25 cellular contexts compared by ENCODE assay signal in the genomic region with DNA sequence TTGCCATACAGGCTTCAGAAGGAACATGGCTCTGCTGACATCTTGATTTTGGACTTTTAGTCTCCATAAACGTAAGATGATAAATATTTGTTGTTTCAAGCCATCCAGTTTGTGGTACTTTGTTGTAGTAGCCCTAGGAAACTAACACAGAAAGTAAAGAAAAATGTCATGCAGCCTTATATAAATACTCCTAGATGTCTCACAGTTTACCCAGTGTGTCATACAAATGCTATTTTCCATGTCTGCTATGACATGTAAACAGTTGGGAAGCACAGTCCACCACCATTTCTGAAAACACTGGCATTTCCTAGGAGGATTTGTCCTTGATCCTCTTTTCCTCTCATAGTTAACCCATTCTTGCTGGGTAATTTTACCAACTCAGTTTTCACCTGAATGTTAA. TPM values are rescaled to one million over a fixed set of nuclear protein-coding genes. Genes with fewer than 3 reads are reported as not detected.
DNase-seq lines count a peak whose midpoint lies in the region; ATAC-seq and TF ChIP-seq lines count a peak whose summit lies in the region.
"Had no signal": no experiment of that assay in that cellular context is flagged by ENCODE, and none has a peak within 500 bp of the region (broad histone marks: within the 10 kb centered on the region; RNA-seq: fewer than 3 reads in every experiment).

No MANE protein-coding gene starts in this region.

- H3K4ac ChIP-seq in IMR-90 (ENCODE audit: low read depth, low read length) (peak overlapping the region; percentile 59), mesenchymal stem cell (ENCODE audit: low read depth in 1 of 2, low read length in 2 of 2) (no peak overlapping the region)

- DNase-seq in EH (ENCODE audit: low read depth), result peak; percentile 7
- DNase-seq in IMR-90, result peak; percentile 63
- peak; percentile 62 for DNase-seq in epithelial cell of esophagus (ENCODE audit: low read depth)
- DNase-seq in mesenchymal stem cell, result peak; percentile 64
- no peak for DNase-seq in activated CD4-positive, alpha-beta T cell treated with anti-CD3 and anti-CD28 coated beads for 48 hours
- DNase-seq in DMS 273 (lab: John Stamatoyannopoulos, UW; ENCODE audit: unreplicated experiment), result no peak
- DNase-seq in midbrain (lab: John Stamatoyannopoulos, UW), result no peak
- DNase-seq: DND-41, GDM1, H7, NCI-H1417, NCI-H187 treated with DMSO at 0.1 percent for 48 hours, NCI-H2107, NCI-H446 treated with DMSO at 0.1 percent for 48 hours, NCI-H526 treated with DMSO at 0.1 percent for 48 hours, OCI-M1, SHP77, SW 1271 had no signal

- WGBS in IMR-90 (ENCODE audit: extremely low coverage in 2 of 2, insufficient read length in 1 of 2), 2 experiments, result no CpG with 5 or more reads among the region's 1 CpG
- WGBS in mesenchymal stem cell, result no CpG with 5 or more reads among the region's 1 CpG

- peak overlapping the region; percentile 35 for H3K23ac ChIP-seq in IMR-90 (ENCODE audit: low read depth, low read length)
- no peak overlapping the region for H3K23ac ChIP-seq in mesenchymal stem cell (ENCODE audit: low read length in 2 of 2)

- BruUV-seq in IMR-90 (replicated peaks; lab: Mats Ljungman, UMichigan), result no TSS peak

- no peak overlapping the region for H2BK15ac ChIP-seq in IMR-90 (ENCODE audit: low read depth, low read length)
- H2BK15ac ChIP-seq in mesenchymal stem cell (ENCODE audit: low read depth, poor library complexity, severe bottlenecking), result no peak overlapping the region

- H3K18ac ChIP-seq in IMR-90 (ENCODE audit: low read depth, low read length), result peak overlapping the region; percentile 50; the same call in 1 of the 2 replicates
- H3K18ac ChIP-seq in mesenchymal stem cell (ENCODE audit: low read depth in 1 of 2, low read length in 2 of 2), result no peak overlapping the region

- H2BK12ac ChIP-seq in mesenchymal stem cell (ENCODE audit: low read length in 2 of 2), result no peak overlapping the region

- CTCF ChIA-PET in IMR-90 (lab: Yijun Ruan, JAX), result interaction anchor here (1.7 kb wide), 1 partner anchor 22 kb away, joined by 3 read pairs; no protein-coding TSS in a partner anchor

- H3K27me3 ChIP-seq in IMR-90 (ENCODE audit: control insufficient read depth, insufficient read depth, low read length) (no peaks in the 10 kb centered on the region), mesenchymal stem cell (ENCODE audit: control insufficient read depth in 1 of 2, insufficient read depth in 1 of 2, low read length in 2 of 2) (peaks cover 0 to 2% of the 10 kb centered on the region in 2 experiments)

- H2AFZ ChIP-seq in IMR-90 (replicated peaks; ENCODE audit: low read length, poor library complexity) (no peak overlapping the region), mesenchymal stem cell (ENCODE audit: low read depth, low read length) (no peak overlapping the region)

- H3K27ac ChIP-seq in IMR-90 (ENCODE audit: insufficient read depth, low read length) (no peak overlapping the region), mesenchymal stem cell (ENCODE audit: low read length, poor library complexity, severe bottlenecking) (no peak overlapping the region)
- H3K27ac ChIP-seq: C4-2B, HL-60, KMS-11, SK-N-MC had no signal

- H3K36me3 ChIP-seq in IMR-90 (ENCODE audit: control insufficient read depth, insufficient read depth, low read length) (no peaks in the 10 kb centered on the region), mesenchymal stem cell (ENCODE audit: control insufficient read depth in 1 of 2, insufficient read depth in 2 of 2, low read depth in 1 of 2, low read length in 2 of 2) (no peaks in the 10 kb centered on the region)

- in situ Hi-C loops in IMR-90 (cut with MboI; ENCODE audit: low sequenced_read_pairs), result no loop called here

- TF ChIP-seq CTCF in IMR-90 (conservative IDR thresholded peaks at IDR 0.05; ENCODE audit: low read depth, low read length) (no peak), epithelial cell of esophagus (IDR thresholded peaks at IDR 0.05; ENCODE audit: insufficient read depth, low read depth, low read length, missing control alignments) (no peak)

- H2AK5ac ChIP-seq in IMR-90 (ENCODE audit: low read depth, low read length) (0 out of 2 replicates have a peak overlapping the region, but pooled peaks have one; percentile 7), mesenchymal stem cell (ENCODE audit: low read length, severe bottlenecking) (no peak overlapping the region)

- H2AK9ac ChIP-seq in IMR-90 (replicated peaks; ENCODE audit: low read depth, low read length, poor library complexity), result no peak overlapping the region

- no peaks in the 10 kb centered on the region for H3K9me3 ChIP-seq in IMR-90 (ENCODE audit: control insufficient read depth, insufficient read depth, low read length)
- no peaks in the 10 kb centered on the region for H3K9me3 ChIP-seq in mesenchymal stem cell (ENCODE audit: control insufficient read depth, low read length)

- H4K8ac ChIP-seq in IMR-90 (ENCODE audit: low read depth in 2 of 2, low read length in 2 of 2), result no peak overlapping the region
- no peak overlapping the region for H4K8ac ChIP-seq in mesenchymal stem cell (ENCODE audit: low read length)

- no peak overlapping the region for H3K56ac ChIP-seq in IMR-90 (ENCODE audit: extremely low read depth, insufficient read depth, low read length)

- POLR2A ChIA-PET in IMR-90 (lab: Charles Lee; ENCODE audit: unreplicated experiment), result no interaction called here

- H2BK120ac ChIP-seq in IMR-90 (ENCODE audit: low read depth, low read length), result peak overlapping the region; percentile 55; the same call in 1 of the 2 replicates
- H2BK120ac ChIP-seq in mesenchymal stem cell (ENCODE audit: low read depth, low read length), result no peak overlapping the region

- no peaks in the 10 kb centered on the region for H3K79me1 ChIP-seq in IMR-90 (ENCODE audit: low read depth in 1 of 2, low read length in 2 of 2)
- H3K79me1 ChIP-seq in mesenchymal stem cell (replicated peaks; ENCODE audit: low read length, poor library complexity, severe bottlenecking), result no peaks in the 10 kb centered on the region

- TF ChIP-seq POLR2A in IMR-90 (IDR thresholded peaks at IDR 0.05; ENCODE audit: low read depth, low read length), result no peak

- H3K4me2 ChIP-seq in IMR-90 (ENCODE audit: low read depth, low read length), result no peak overlapping the region; the same call in 1 of the 2 replicates
- H3K4me2 ChIP-seq in mesenchymal stem cell (ENCODE audit: low read length, poor library complexity, severe bottlenecking), result no peak overlapping the region
- H3K4me2 ChIP-seq: KMS-11 had no signal

- H3K14ac ChIP-seq in IMR-90 (replicated peaks; ENCODE audit: low read depth, low read length), result peak overlapping the region; percentile 41; the same call in 1 of the 2 replicates
- no peak overlapping the region for H3K14ac ChIP-seq in mesenchymal stem cell (ENCODE audit: low read length in 2 of 2)

- H3K4me3 ChIP-seq in IMR-90 (ENCODE audit: insufficient read depth, low read depth, low read length), result no peak overlapping the region
- no peak overlapping the region for H3K4me3 ChIP-seq in epithelial cell of esophagus (ENCODE audit: low read length)
- no peak overlapping the region for H3K4me3 ChIP-seq in mesenchymal stem cell (ENCODE audit: insufficient read depth in 1 of 2, low read depth in 1 of 2, low read length in 2 of 2)
- H3K4me3 ChIP-seq: SK-N-MC had no signal

- H4K91ac ChIP-seq in IMR-90 (ENCODE audit: insufficient read depth, low read depth, low read length) (no peak overlapping the region), mesenchymal stem cell (ENCODE audit: low read length) (no peak overlapping the region)

- TF ChIP-seq RAD21 in IMR-90 (IDR thresholded peaks at IDR 0.05; ENCODE audit: low read length), result no peak

- H3K9ac ChIP-seq in IMR-90 (ENCODE audit: low read depth, low read length) (no peak overlapping the region), mesenchymal stem cell (ENCODE audit: low read length) (no peak overlapping the region)
- H3K9ac ChIP-seq: KMS-11 had no signal

- peak overlapping the region; percentile 53 for H2BK5ac ChIP-seq in IMR-90 (ENCODE audit: low read depth, low read length, poor library complexity, severe bottlenecking)
- no peak overlapping the region for H2BK5ac ChIP-seq in mesenchymal stem cell (ENCODE audit: low read depth, low read length, poor library complexity, severe bottlenecking)

- intact Hi-C loops in IMR-90 (cut with micrococcal nuclease), result no loop called here

- no peaks in the 10 kb centered on the region for H4K20me1 ChIP-seq in IMR-90 (ENCODE audit: insufficient read depth, low read length)

- dilution Hi-C loops in IMR-90 (cut with HindIII; ENCODE audit: low sequenced_read_pairs, unreplicated experiment), result no loop called here

- ATAC-seq in IMR-90 (ENCODE audit: low read depth) (peak; percentile 75), GM21390 (IDR thresholded peaks at IDR 0.05; ENCODE audit: unreplicated experiment) (no peak)

- H4K5ac ChIP-seq in IMR-90 (ENCODE audit: low read depth, low read length), result no peak overlapping the region; the same call in 1 of the 2 replicates

- H3K9me1 ChIP-seq in IMR-90 (ENCODE audit: insufficient read depth, low read length), result no peaks in the 10 kb centered on the region

- H2BK20ac ChIP-seq in IMR-90 (ENCODE audit: low read depth, low read length), result peak overlapping the region; percentile 76

- peaks cover 4% of the 10 kb centered on the region; the same call in 1 of the 2 replicates for H3K4me1 ChIP-seq in IMR-90 (ENCODE audit: control insufficient read depth, insufficient read depth, low read length)
- H3K4me1 ChIP-seq in mesenchymal stem cell (ENCODE audit: control insufficient read depth, insufficient read depth, low read depth, low read length), result no peaks in the 10 kb centered on the region

TF ChIP-seq in IMR-90, 13 proteins besides CTCF, POLR2A, EP300 and RAD21 (continues in another document):
- no peak for TF ChIP-seq BHLHE40 (IDR thresholded peaks at IDR 0.05; ENCODE audit: low read depth, low read length)
- TF ChIP-seq RFX5 (IDR thresholded peaks at IDR 0.05; ENCODE audit: low read depth, low read length), result no peak
- TF ChIP-seq MAFK (IDR thresholded peaks at IDR 0.05; ENCODE audit: low read depth, low read length), result no peak

RNA-seq across cellular contexts. Expression of gene ME1, which starts 30.6 kb away (rescaled TPM):
- 24.4 and 32.2 TPM in 2 replicates for total RNA-seq in IMR-90 (2012; rRNA removed)
- polyA plus RNA-seq in IMR-90 (2012; rRNA removed), result 15.7 and 21.5 TPM in 2 replicates
- 5.2 and 6.0 TPM in 2 replicates for polyA plus RNA-seq in IMR-90 (2012; cell fraction: cytosol; rRNA removed)
- polyA plus RNA-seq in IMR-90 (2012; cell fraction: nucleus; rRNA removed; ENCODE audit: low replicate concordance), result 2.4 and 15.3 TPM in 2 replicates
- 41.6 TPM for polyA plus RNA-seq in mesenchymal stem cell (2013, experiment 1 of 2)
- 44.0 TPM for polyA plus RNA-seq in mesenchymal stem cell (2013, experiment 2 of 2)

RNA-seq across cellular contexts. Expression of gene PRSS35, which starts 50.9 kb away (rescaled TPM):
- total RNA-seq in IMR-90 (2012; rRNA removed), result 5.2 and 6.7 TPM in 2 replicates
- polyA plus RNA-seq in IMR-90 (2012; rRNA removed), result 4.2 and 5.6 TPM in 2 replicates
- polyA plus RNA-seq in IMR-90 (2012; cell fraction: cytosol; rRNA removed), result 1.4 and 2.0 TPM in 2 replicates
- 0.50 and 1.8 TPM in 2 replicates for polyA plus RNA-seq in IMR-90 (2012; cell fraction: nucleus; rRNA removed; ENCODE audit: low replicate concordance)
- 1.2 TPM for polyA plus RNA-seq in mesenchymal stem cell (2013, experiment 1 of 2)
- 1.2 TPM for polyA plus RNA-seq in mesenchymal stem cell (2013, experiment 2 of 2)
- total RNA-seq: HT-29, RPMI7951 had no signal

Comparison
In these comparisons a context has a peak if more than half of its experiments do, and no peak if none do; other contexts are left out.
1. DNase-seq: peak in EH (single experiment), IMR-90 (single experiment), epithelial cell of esophagus (single experiment) and mesenchymal stem cell (single experiment); none in activated CD4-positive, alpha-beta T cell treated with anti-CD3 and anti-CD28 coated beads for 48 hours (single experiment), DMS 273 (single experiment) and midbrain (single experiment).